18 cellular contexts compared by ENCODE assay signal in genomic region chr5:14171091-14171490, GRCh38. TPM values are rescaled to one million over a fixed set of nuclear protein-coding genes. Genes with fewer than 3 reads are reported as not detected.
DNase-seq lines count a peak whose midpoint lies in the region; ATAC-seq, FAIRE-seq and TF ChIP-seq lines count a peak whose summit lies in the region.
"Had no signal": no experiment of that assay in that cellular context is flagged by ENCODE, and none has a peak within 500 bp of the region (broad histone marks: within the 10 kb centered on the region; RNA-seq: fewer than 3 reads in every experiment).

No MANE protein-coding gene starts in this region.

- peak overlapping the region; percentile 87 to 97 (median 96) for H3K27ac Mint-ChIP-seq in naive B cell

- peak overlapping the region; percentile 40 for H3K9ac ChIP-seq in adipocyte (ENCODE audit: low read length)

- ATAC-seq in naive B cell (ENCODE audit: low read depth in 2 of 2) (no peak), HG02642 (IDR thresholded peaks at IDR 0.05; ENCODE audit: poor library complexity, unreplicated experiment) (no peak)
- ATAC-seq: naive thymus-derived CD8-positive, alpha-beta T cell; psoas muscle had no signal

- peak; percentile 87 for DNase-seq in AG10803 (ENCODE audit: low read depth)
- no peak for DNase-seq in GM12892 (ENCODE audit: insufficient read length)
- DNase-seq in adipocyte (ENCODE audit: low read depth): peak; percentile 83
- DNase-seq in naive B cell: no peak
- no peak for DNase-seq in SKM-1 treated with dmso at 0.1 percent for 144 hours (lab: John Stamatoyannopoulos, UW; ENCODE audit: unreplicated experiment)
- DNase-seq in stimulated activated CD4-positive, alpha-beta T cell treated with anti-CD3 and anti-CD28 coated beads, Interleukin-12 subunit alpha, Interleukin-12 subunit beta, amount 100 ng/mL, for 4 hours: no peak
- no peak for DNase-seq in NCI-H1105 (lab: John Stamatoyannopoulos, UW)
- DNase-seq: activated CD4-positive, CD25-positive, alpha-beta regulatory T cell; activated gamma-delta T cell; aorta; naive thymus-derived CD8-positive, alpha-beta T cell; NCI-H1105 treated with DMSO at 0.1 percent for 48 hours; NCI-H2171; psoas muscle had no signal

- H3K4me1 Mint-ChIP-seq in naive B cell: peaks cover 68 to 80% (median 74%) of the 10 kb centered on the region in 3 donors

- TF ChIP-seq POLR2A in GM12892 (IDR thresholded peaks at IDR 0.05; ENCODE audit: low read depth, low read length): no peak

- no peak for TF ChIP-seq CTCF in AG10803 (conservative IDR thresholded peaks at IDR 0.05; ENCODE audit: low read length)

- H3K4me1 ChIP-seq in adipocyte (ENCODE audit: control insufficient read depth, insufficient read depth, low read length): peaks cover 74% of the 10 kb centered on the region

- H3K9me3 Mint-ChIP-seq in naive B cell: no peaks in the 10 kb centered on the region
- H3K9me3 Mint-ChIP-seq: naive thymus-derived CD8-positive, alpha-beta T cell had no signal

- H3K27me3 Mint-ChIP-seq in naive B cell: no peaks in the 10 kb centered on the region

- peak; percentile 62 for FAIRE-seq in GM12892 (lab: Jason Lieb, UNC)
- FAIRE-seq: colon, endothelial cell of umbilical vein had no signal

- H3K4me3 ChIP-seq in AG10803 (ENCODE audit: low read length) (no peak overlapping the region), adipocyte (ENCODE audit: low read length) (peak overlapping the region; percentile 22)
- H3K4me3 ChIP-seq: lung, psoas muscle had no signal

- H3K4me3 Mint-ChIP-seq in naive B cell: peak overlapping the region in 7 of 8 donors; percentile 69 to 90 (median 82)

- H3K36me3 ChIP-seq in adipocyte (ENCODE audit: control insufficient read depth, insufficient read depth, low read length, severe bottlenecking): no peaks in the 10 kb centered on the region

- H3K9me3 ChIP-seq in adipocyte (ENCODE audit: control insufficient read depth, low read length): no peaks in the 10 kb centered on the region
- H3K9me3 ChIP-seq: psoas muscle had no signal

- H3K27me3 ChIP-seq in adipocyte (replicated peaks; ENCODE audit: control insufficient read depth, insufficient read depth, low read length): no peaks in the 10 kb centered on the region

- H3K36me3 Mint-ChIP-seq in naive B cell: no peaks in the 10 kb centered on the region
- H3K36me3 Mint-ChIP-seq: naive thymus-derived CD8-positive, alpha-beta T cell had no signal

RNA-seq across cellular contexts. Expression of gene TRIO, which starts 27.9 kb away (rescaled TPM):
- 77.8 TPM for polyA plus RNA-seq in GM12892 (2012; ENCODE audit: missing spikeins)
- 10 to 100 TPM in 4 of 6 donors, 1 to 10 TPM in 2; 7.3 to 16.4 (median 11.1) TPM for polyA plus RNA-seq in naive B cell (ENCODE audit: low read depth in 6 of 6)

Comparison
In these comparisons a context has a peak if more than half of its experiments do, and no peak if none do; other contexts are left out.
1. DNase-seq: peak in AG10803 (single experiment) and adipocyte (single experiment); none in GM12892 (single experiment), naive B cell (single experiment), SKM-1 treated with dmso at 0.1 percent for 144 hours (single experiment), stimulated activated CD4-positive, alpha-beta T cell treated with anti-CD3 and anti-CD28 coated beads, Interleukin-12 subunit alpha, Interleukin-12 subunit beta, amount 100 ng/mL, for 4 hours (single experiment) and NCI-H1105 (single experiment).